Comparison of ENCODE assay signal across 17 cellular contexts in genomic region chr1:59029768-59030167, GRCh38.
DNase-seq lines count a peak whose midpoint lies in the region; TF ChIP-seq lines count a peak whose summit lies in the region.
"Had no signal": no experiment of that assay in that cellular context is flagged by ENCODE, and none has a peak within 500 bp of the region (broad histone marks: within the 10 kb centered on the region; RNA-seq: fewer than 3 reads in every experiment).

No MANE protein-coding gene starts in this region.

- DNase-seq in EL (peak; percentile 72), MG63 (peak; percentile 23), epithelial cell of esophagus (ENCODE audit: low read depth) (peak; percentile 65), foreskin melanocyte (no peak), medulla oblongata (ENCODE audit: extremely low spot score) (no peak), COR-L47 (lab: John Stamatoyannopoulos, UW) (no peak), tibial nerve (ENCODE audit: low spot score in 2 of 2) (no peak)
- DNase-seq: activated CD4-positive, alpha-beta T cell treated with anti-CD3 and anti-CD28 coated beads, Interleukin-2, amount 10 ng/mL, durations not matched to agents 7 days and 5 days; activated naive CD4-positive, alpha-beta T cell treated with anti-CD3 and anti-CD28 coated beads, Interleukin-2, amount 50 U/mL, for 16 hours; activated T-cell treated with anti-CD3 and anti-CD28 coated beads for 4 hours; AML-193; NCI-H1417; posterior cingulate gyrus had no signal

- H4K20me1 ChIP-seq in neural cell (ENCODE audit: insufficient read depth), result no peaks in the 10 kb centered on the region

- no peaks in the 10 kb centered on the region for H3K9me3 ChIP-seq in MG63
- no peaks in the 10 kb centered on the region for H3K9me3 ChIP-seq in neural cell (ENCODE audit: low read length)
- no peaks in the 10 kb centered on the region for H3K9me3 ChIP-seq in tibial nerve
- H3K9me3 ChIP-seq: Caco-2, gastroesophageal sphincter, suprapubic skin had no signal

- H3K27ac ChIP-seq in neural cell (ENCODE audit: low read length) (no peak overlapping the region), tibial nerve (no peak overlapping the region)
- H3K27ac ChIP-seq: gastroesophageal sphincter, suprapubic skin had no signal

- H3K36me3 ChIP-seq in MG63, result no peaks in the 10 kb centered on the region
- H3K36me3 ChIP-seq in neural cell (ENCODE audit: insufficient read depth, low read length), result no peaks in the 10 kb centered on the region
- H3K36me3 ChIP-seq in tibial nerve, result no peaks in the 10 kb centered on the region
- H3K36me3 ChIP-seq: gastroesophageal sphincter, suprapubic skin had no signal

- H3K4me3 ChIP-seq in MG63 (no peak overlapping the region), epithelial cell of esophagus (ENCODE audit: low read length) (no peak overlapping the region), neural cell (ENCODE audit: low read length) (no peak overlapping the region), tibial nerve (no peak overlapping the region)
- H3K4me3 ChIP-seq: gastroesophageal sphincter, suprapubic skin had no signal

- peak; percentile 55 for TF ChIP-seq EP300 in neural cell (conservative IDR thresholded peaks at IDR 0.05; ENCODE audit: poor library complexity, severe bottlenecking)
- no peak for TF ChIP-seq EP300 in tibial nerve (IDR thresholded peaks at IDR 0.05)

- no peak overlapping the region for H3K9ac ChIP-seq in neural cell (ENCODE audit: low read length)

- TF ChIP-seq CTCF in epithelial cell of esophagus (IDR thresholded peaks at IDR 0.05; ENCODE audit: insufficient read depth, low read depth, low read length, missing control alignments) (no peak), neural cell (IDR thresholded peaks at IDR 0.05; ENCODE audit: poor library complexity, severe bottlenecking) (no peak), tibial nerve (IDR thresholded peaks at IDR 0.05) (no peak)

- no peaks in the 10 kb centered on the region for H3F3A ChIP-seq in neural cell (ENCODE audit: insufficient read depth, low read length, poor library complexity, severe bottlenecking)

- H3K4me1 ChIP-seq in tibial nerve, result no peaks in the 10 kb centered on the region
- H3K4me1 ChIP-seq: suprapubic skin had no signal

- no peak overlapping the region for H3K4me2 ChIP-seq in neural cell (ENCODE audit: low read length)

- H3K79me2 ChIP-seq in neural cell (replicated peaks; ENCODE audit: insufficient read depth, low read length), result no peaks in the 10 kb centered on the region

- no peaks in the 10 kb centered on the region for H3K27me3 ChIP-seq in MG63
- no peaks in the 10 kb centered on the region for H3K27me3 ChIP-seq in neural cell (ENCODE audit: insufficient read depth, low read depth, low read length)
- no peaks in the 10 kb centered on the region for H3K27me3 ChIP-seq in tibial nerve
- H3K27me3 ChIP-seq: gastroesophageal sphincter, suprapubic skin had no signal

- no peak for TF ChIP-seq POLR2A in tibial nerve (IDR thresholded peaks at IDR 0.05)

- no peak for TF ChIP-seq RAD21 in neural cell (conservative IDR thresholded peaks at IDR 0.05)

- no peak overlapping the region for H2AFZ ChIP-seq in neural cell (ENCODE audit: low read depth, low read length)

- WGBS in tibial nerve, 2 donors, result 93% methylated on average over 1 of the region's 1 CpG

- no peaks in the 10 kb centered on the region for H3K9me2 ChIP-seq in neural cell (ENCODE audit: insufficient read depth, low read length)

TF ChIP-seq in neural cell, 6 proteins besides CTCF, POLR2A, EP300 and RAD21:
- TF ChIP-seq POLR2AphosphoS5 (IDR thresholded peaks at IDR 0.05), result no peak
- TF ChIP-seq TAF1 (IDR thresholded peaks at IDR 0.05; ENCODE audit: low read depth), result no peak

Comparison
In these comparisons a context has a peak if more than half of its experiments do, and no peak if none do; other contexts are left out.
1. DNase-seq: peak in EL (single experiment), MG63 (single experiment) and epithelial cell of esophagus (single experiment); none in foreskin melanocyte (single experiment), medulla oblongata (single experiment), COR-L47 (single experiment) and tibial nerve (0 of 2).